In the genomic region with DNA sequence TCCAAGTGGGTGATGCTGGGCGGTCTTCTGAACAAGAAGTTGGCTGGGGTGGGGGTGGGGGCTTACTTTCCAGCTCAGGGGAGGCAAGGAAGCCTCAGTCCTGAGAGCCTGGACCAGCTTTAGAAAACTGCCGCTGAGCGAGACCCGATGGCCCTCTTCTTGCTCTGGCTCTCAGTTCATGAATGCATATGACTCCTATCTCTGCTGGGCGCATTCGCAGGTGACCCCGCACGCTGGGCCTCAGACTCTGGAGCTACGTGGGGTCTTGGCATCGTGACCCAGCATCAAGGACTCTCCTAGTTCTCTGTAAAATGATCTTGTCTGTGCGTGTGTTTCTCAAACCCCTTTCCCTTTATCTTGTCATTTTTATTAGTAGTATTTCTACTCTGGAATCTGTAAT, we compare ENCODE assay signal across 26 cellular contexts. TPM values are rescaled to one million over a fixed set of nuclear protein-coding genes. Genes with fewer than 3 reads are reported as not detected.
DNase-seq lines count a peak whose midpoint lies in the region; ATAC-seq and TF ChIP-seq lines count a peak whose summit lies in the region.
"Had no signal": no experiment of that assay in that cellular context is flagged by ENCODE, and none has a peak within 500 bp of the region (broad histone marks: within the 10 kb centered on the region; RNA-seq: fewer than 3 reads in every experiment).

No MANE protein-coding gene starts in this region.

- no peaks in the 10 kb centered on the region for H3K27me3 Mint-ChIP-seq in activated CD4-positive, alpha-beta T cell treated with anti-CD3 and anti-CD28 coated beads, Interleukin-2, amount 10 ng/mL, durations not matched to agents 7 days and 5 days
- no peaks in the 10 kb centered on the region for H3K27me3 Mint-ChIP-seq in CD8-positive, alpha-beta memory T cell
- no peaks in the 10 kb centered on the region for H3K27me3 Mint-ChIP-seq in activated naive CD8-positive, alpha-beta T cell treated with anti-CD3 and anti-CD28 coated beads, Interleukin-2, amount 50 U/mL, for 24 hours
- H3K27me3 Mint-ChIP-seq: central memory CD8-positive, alpha-beta T cell had no signal

- H3K27ac ChIP-seq in CD8-positive, alpha-beta memory T cell (ENCODE audit: low read depth, low read length), result no peak overlapping the region
- peak overlapping the region; percentile 98 for H3K27ac ChIP-seq in neutrophil
- H3K27ac ChIP-seq: ascending aorta, heart left ventricle, SJCRH30 had no signal

- no peaks in the 10 kb centered on the region for H3K27me3 ChIP-seq in CD8-positive, alpha-beta memory T cell (ENCODE audit: insufficient read depth, low read length, poor library complexity, severe bottlenecking)
- H3K27me3 ChIP-seq in neutrophil, result no peaks in the 10 kb centered on the region
- H3K27me3 ChIP-seq: ascending aorta, heart left ventricle, SJCRH30 had no signal

- TF ChIP-seq CTCF in neutrophil (IDR thresholded peaks at IDR 0.05), result no peak

- H3K4me3 ChIP-seq in CD8-positive, alpha-beta memory T cell (ENCODE audit: low read length), result no peak overlapping the region
- no peak overlapping the region for H3K4me3 ChIP-seq in neutrophil (ENCODE audit: low read depth in 1 of 2, low read length in 1 of 2)
- H3K4me3 ChIP-seq: ascending aorta, GM12878, heart left ventricle, SJCRH30 had no signal

- peaks cover 77% of the 10 kb centered on the region for H3K4me1 Mint-ChIP-seq in activated CD4-positive, alpha-beta T cell treated with anti-CD3 and anti-CD28 coated beads, Interleukin-2, amount 10 ng/mL, durations not matched to agents 7 days and 5 days
- peaks cover 40 to 70% (median 61%) of the 10 kb centered on the region in 3 donors for H3K4me1 Mint-ChIP-seq in CD8-positive, alpha-beta memory T cell
- peaks cover 66% of the 10 kb centered on the region for H3K4me1 Mint-ChIP-seq in activated naive CD8-positive, alpha-beta T cell treated with anti-CD3 and anti-CD28 coated beads, Interleukin-2, amount 50 U/mL, for 24 hours

- H3K36me3 Mint-ChIP-seq in activated CD4-positive, alpha-beta T cell treated with anti-CD3 and anti-CD28 coated beads, Interleukin-2, amount 10 ng/mL, durations not matched to agents 7 days and 5 days (ENCODE audit: low read depth), result peaks cover 68% of the 10 kb centered on the region
- H3K36me3 Mint-ChIP-seq in CD8-positive, alpha-beta memory T cell, result peaks cover 11 to 89% (median 20%) of the 10 kb centered on the region in 3 donors
- H3K36me3 Mint-ChIP-seq in activated naive CD8-positive, alpha-beta T cell treated with anti-CD3 and anti-CD28 coated beads, Interleukin-2, amount 50 U/mL, for 24 hours (ENCODE audit: low read depth), result peaks cover 73% of the 10 kb centered on the region

- POLR2A ChIA-PET in activated CD4-positive, alpha-beta T cell treated with anti-CD3 and anti-CD28 coated beads, Interleukin-2, amount 10 ng/mL, durations not matched to agents 7 days and 5 days (lab: Charles Lee), result no interaction called here
- POLR2A ChIA-PET in CD8-positive, alpha-beta memory T cell (lab: Charles Lee), result interaction anchor here (1.1 kb wide), 1 partner anchor 23 kb away, joined by 3 read pairs; no protein-coding TSS in a partner anchor

- CTCF ChIA-PET in activated CD4-positive, alpha-beta T cell treated with anti-CD3 and anti-CD28 coated beads, Interleukin-2, amount 10 ng/mL, durations not matched to agents 7 days and 5 days (lab: Charles Lee), result interaction anchor here (1.4 kb wide), 1 partner anchor 104 kb away, joined by 3 read pairs; no protein-coding TSS in a partner anchor
- CTCF ChIA-PET in CD8-positive, alpha-beta memory T cell (lab: Charles Lee), result interaction anchor here (1.3 to 2.0 kb wide), 5 partner anchors 31 to 110 kb away, joined by 3 to 6 read pairs (median 3); partner anchors contain the start of genes HNRNPM and ZNF414

- H3K9me3 Mint-ChIP-seq in activated CD4-positive, alpha-beta T cell treated with anti-CD3 and anti-CD28 coated beads, Interleukin-2, amount 10 ng/mL, durations not matched to agents 7 days and 5 days, result no peaks in the 10 kb centered on the region
- no peaks in the 10 kb centered on the region for H3K9me3 Mint-ChIP-seq in CD8-positive, alpha-beta memory T cell
- no peaks in the 10 kb centered on the region for H3K9me3 Mint-ChIP-seq in activated naive CD8-positive, alpha-beta T cell treated with anti-CD3 and anti-CD28 coated beads, Interleukin-2, amount 50 U/mL, for 24 hours
- H3K9me3 Mint-ChIP-seq: central memory CD8-positive, alpha-beta T cell; H9 had no signal

- H3K9me3 ChIP-seq in CD8-positive, alpha-beta memory T cell (ENCODE audit: low read length), result no peaks in the 10 kb centered on the region
- no peaks in the 10 kb centered on the region for H3K9me3 ChIP-seq in neutrophil
- H3K9me3 ChIP-seq: ascending aorta, heart left ventricle, SJCRH30 had no signal

- H3K4me1 ChIP-seq in CD8-positive, alpha-beta memory T cell (ENCODE audit: insufficient read depth, low read length), result peaks cover 45% of the 10 kb centered on the region
- peaks cover 46% of the 10 kb centered on the region in 2 experiments for H3K4me1 ChIP-seq in neutrophil (ENCODE audit: control insufficient read depth in 1 of 2, insufficient read depth in 1 of 2, low read depth in 1 of 2, low read length in 1 of 2)
- H3K4me1 ChIP-seq: ascending aorta, SJCRH30 had no signal

- H3K4me3 Mint-ChIP-seq in activated CD4-positive, alpha-beta T cell treated with anti-CD3 and anti-CD28 coated beads, Interleukin-2, amount 10 ng/mL, durations not matched to agents 7 days and 5 days, result no peak overlapping the region
- no peak overlapping the region for H3K4me3 Mint-ChIP-seq in CD8-positive, alpha-beta memory T cell
- no peak overlapping the region for H3K4me3 Mint-ChIP-seq in activated naive CD8-positive, alpha-beta T cell treated with anti-CD3 and anti-CD28 coated beads, Interleukin-2, amount 50 U/mL, for 24 hours
- H3K4me3 Mint-ChIP-seq: central memory CD8-positive, alpha-beta T cell; H9 had no signal

- ATAC-seq in activated naive CD8-positive, alpha-beta T cell treated with anti-CD3 and anti-CD28 coated beads, Interleukin-2, amount 50 U/mL, for 24 hours, result no peak
- ATAC-seq in GM21381 (IDR thresholded peaks at IDR 0.05; ENCODE audit: unreplicated experiment), result no peak
- ATAC-seq: GM12878, heart left ventricle, left cardiac atrium, Panc1 had no signal

- H3K36me3 ChIP-seq in CD8-positive, alpha-beta memory T cell (ENCODE audit: insufficient read depth, low read length), result peaks cover 32% of the 10 kb centered on the region
- peaks cover 49% of the 10 kb centered on the region for H3K36me3 ChIP-seq in neutrophil

- H3K27ac Mint-ChIP-seq in activated CD4-positive, alpha-beta T cell treated with anti-CD3 and anti-CD28 coated beads, Interleukin-2, amount 10 ng/mL, durations not matched to agents 7 days and 5 days, result peak overlapping the region; percentile 68
- H3K27ac Mint-ChIP-seq in CD8-positive, alpha-beta memory T cell, result peak overlapping the region in 6 of 8 donors; percentile 0 to 88 (median 38)
- H3K27ac Mint-ChIP-seq in activated naive CD8-positive, alpha-beta T cell treated with anti-CD3 and anti-CD28 coated beads, Interleukin-2, amount 50 U/mL, for 24 hours, result peak overlapping the region; percentile 2

- DNase-seq in activated CD4-positive, alpha-beta T cell treated with anti-CD3 and anti-CD28 coated beads, Interleukin-2, amount 10 ng/mL, durations not matched to agents 7 days and 5 days, result no peak
- DNase-seq in activated CD4-positive, alpha-beta T cell treated with anti-CD3 and anti-CD28 coated beads, Interleukin-2, amount 50 U/mL, for 4 hours, result no peak
- DNase-seq in CD8-positive, alpha-beta memory T cell, result no peak
- no peak for DNase-seq in activated naive CD8-positive, alpha-beta T cell treated with anti-CD3 and anti-CD28 coated beads, Interleukin-2, amount 50 U/mL, for 24 hours
- DNase-seq in Ammon's horn (ENCODE audit: low spot score), result no peak
- DNase-seq in hypothalamus (lab: John Stamatoyannopoulos, UW), result no peak
- DNase-seq: activated CD4-positive, alpha-beta T cell treated with anti-CD3 and anti-CD28 coated beads for 4 hours; activated CD8-positive, alpha-beta memory T cell treated with anti-CD3 and anti-CD28 coated beads, Interleukin-2, amount 50 U/mL, for 4 hours; AML-193; H9; heart left ventricle; Karpas-422; left cardiac atrium; NCI-H524 treated with DMSO at 0.1 percent for 48 hours; SJCRH30; stimulated activated CD8-positive, alpha-beta memory T cell treated with anti-CD3 and anti-CD28 coated beads, Interleukin-4, amount 100 ng/mL, for 48 hours; substantia nigra; T-helper 1 cell had no signal

RNA-seq across cellular contexts. Expression of gene PRAM1, which starts 19.7 kb away (rescaled TPM):
- 1 to 10 TPM; 3.8 to 6.7 TPM for total RNA-seq in activated CD4-positive, alpha-beta T cell treated with anti-CD3 and anti-CD28 coated beads, Interleukin-2, amount 10 ng/mL, durations not matched to agents 7 days and 5 days
- total RNA-seq in CD8-positive, alpha-beta memory T cell, result under 1 TPM; 0.55 to 0.64 TPM
- polyA plus RNA-seq in CD8-positive, alpha-beta memory T cell, result 0.39 TPM
- total RNA-seq: ascending aorta, Daoy, pulmonary artery endothelial cell, SJCRH30 had no signal

RNA-seq across cellular contexts. Expression of gene ZNF414, which starts 31.3 kb away (rescaled TPM):
- 10 to 100 TPM; 46.8 to 47.3 TPM for total RNA-seq in activated CD4-positive, alpha-beta T cell treated with anti-CD3 and anti-CD28 coated beads, Interleukin-2, amount 10 ng/mL, durations not matched to agents 7 days and 5 days
- total RNA-seq in CD8-positive, alpha-beta memory T cell, result 10 to 100 TPM; 25.7 to 26.0 TPM
- polyA plus RNA-seq in CD8-positive, alpha-beta memory T cell, result 18.0 TPM

RNA-seq across cellular contexts. Expression of gene HNRNPM, which starts 37.9 kb away (rescaled TPM):
- 100 to 1,000 TPM; 248 to 265 TPM for total RNA-seq in activated CD4-positive, alpha-beta T cell treated with anti-CD3 and anti-CD28 coated beads, Interleukin-2, amount 10 ng/mL, durations not matched to agents 7 days and 5 days
- 100 to 1,000 TPM; 336 to 338 TPM for total RNA-seq in CD8-positive, alpha-beta memory T cell
- polyA plus RNA-seq in CD8-positive, alpha-beta memory T cell, result 311 TPM

Comparison
In these comparisons a context has a peak if more than half of its experiments do, and no peak if none do; other contexts are left out.
1. H3K27ac Mint-ChIP-seq: peak in every context shown above with its lines; median percentile 68 in activated CD4-positive, alpha-beta T cell treated with anti-CD3 and anti-CD28 coated beads, Interleukin-2, amount 10 ng/mL, durations not matched to agents 7 days and 5 days; 38 in CD8-positive, alpha-beta memory T cell; 2 in activated naive CD8-positive, alpha-beta T cell treated with anti-CD3 and anti-CD28 coated beads, Interleukin-2, amount 50 U/mL, for 24 hours.